13 cellular contexts compared by ENCODE assay signal in the genomic region with DNA sequence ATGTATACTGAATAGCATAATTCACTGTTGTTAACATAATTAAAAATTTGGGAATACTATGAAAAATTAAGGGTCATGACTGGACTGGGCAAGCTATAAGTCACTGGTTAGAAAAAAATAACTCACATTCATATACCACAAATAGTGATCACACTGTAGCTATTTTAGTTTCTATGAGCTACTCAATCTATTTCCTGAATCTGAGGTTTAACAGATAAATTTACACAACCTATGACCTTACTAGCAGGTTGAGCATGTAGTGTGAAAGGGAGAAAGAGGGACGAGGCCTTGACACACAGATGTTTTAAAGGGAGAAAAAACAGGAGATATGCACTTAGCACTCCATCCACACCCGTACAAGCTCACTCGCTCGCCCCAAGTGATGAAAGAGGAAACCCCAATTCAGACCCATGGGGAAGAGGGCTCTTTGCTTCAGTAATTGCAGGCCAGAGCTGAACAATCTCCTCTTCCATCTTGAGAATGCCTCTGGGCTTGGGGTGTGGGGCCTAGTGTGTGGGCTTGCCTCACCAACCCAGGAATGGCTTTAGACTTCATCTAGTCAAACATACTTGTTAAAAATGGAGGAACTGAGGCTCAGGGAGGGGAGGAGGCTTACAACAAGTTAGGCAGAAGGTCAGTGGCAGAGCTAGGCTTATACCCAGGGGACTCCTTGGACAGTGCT. TPM values are rescaled to one million over a fixed set of nuclear protein-coding genes. Genes with fewer than 3 reads are reported as not detected.
A peak's percentile ranks its signal among the peaks of the same experiment; 100 is the strongest.
DNase-seq lines count a peak whose midpoint lies in the region; ATAC-seq, FAIRE-seq and TF ChIP-seq lines count a peak whose summit lies in the region.
"Had no signal": no experiment of that assay in that cellular context is flagged by ENCODE, and none has a peak within 500 bp of the region (broad histone marks: within the 10 kb centered on the region; RNA-seq: fewer than 3 reads in every experiment).

No MANE protein-coding gene starts in this region.

- H3K27me3 Mint-ChIP-seq in activated B cell treated with CpG ODN at 0.5 μM for 24 hours (no peaks in the 10 kb centered on the region), osteocyte (ENCODE audit: unreplicated experiment) (peaks cover 25% of the 10 kb centered on the region)

- POLR2A ChIA-PET in activated B cell treated with CpG ODN at 0.5 μM for 24 hours (lab: Charles Lee): interaction anchor here (0.8 to 8.7 kb wide), 7 partner anchors 10 to 1099 kb away, joined by 3 to 84 read pairs (median 8); partner anchors contain the start of genes CYRIA and GEN1

- DNase-seq in GM12891 (ENCODE audit: insufficient read length, low spot score) (no peak), activated B cell treated with CpG ODN at 0.5 μM for 24 hours (no peak), osteocyte (ENCODE audit: extremely low spot score, unreplicated experiment) (peak; percentile 34), DMS53 treated with DMSO at 0.1 percent for 48 hours (lab: John Stamatoyannopoulos, UW; ENCODE audit: unreplicated experiment) (no peak), urothelium cell line (ENCODE audit: low spot score) (no peak)
- no peak for DNase-seq in activated CD4-positive, CD25-positive, alpha-beta regulatory T cell treated with anti-CD3 and anti-CD28 coated beads, Interleukin-2, amount 50 U/mL, for 72 hours
- DNase-seq: activated CD4-positive, alpha-beta T cell treated with anti-CD3 and anti-CD28 coated beads for 4 hours; activated naive CD4-positive, alpha-beta T cell treated with anti-CD3 and anti-CD28 coated beads, Interleukin-2, amount 50 U/mL, for 16 hours; CD8-positive, alpha-beta T cell; Kasumi-1; NCI-H446 treated with DMSO at 0.1 percent for 48 hours had no signal

- H3K27ac Mint-ChIP-seq in activated B cell treated with CpG ODN at 0.5 μM for 24 hours (peak overlapping the region; percentile 89), osteocyte (ENCODE audit: unreplicated experiment) (no peak overlapping the region)
- H3K27ac Mint-ChIP-seq: CD8-positive, alpha-beta T cell had no signal

- FAIRE-seq in GM12891 (lab: Jason Lieb, UNC) (no peak), urothelium cell line (lab: Jason Lieb, UNC) (no peak)

- ATAC-seq in HG03378 (IDR thresholded peaks at IDR 0.05; ENCODE audit: unreplicated experiment) (peak; percentile 33), activated B cell treated with CpG ODN at 0.5 μM for 24 hours (ENCODE audit: low read depth) (peak; percentile 29), GM18873 (IDR thresholded peaks at IDR 0.05; ENCODE audit: low FRiP score, unreplicated experiment) (no peak)
- ATAC-seq: CD8-positive, alpha-beta T cell had no signal

- TF ChIP-seq POLR2A in GM12891 (IDR thresholded peaks at IDR 0.05; ENCODE audit: low read depth, low read length): no peak

- peaks cover 54% of the 10 kb centered on the region for H3K36me3 Mint-ChIP-seq in activated B cell treated with CpG ODN at 0.5 μM for 24 hours (ENCODE audit: low read depth)
- no peaks in the 10 kb centered on the region for H3K36me3 Mint-ChIP-seq in osteocyte (ENCODE audit: unreplicated experiment)
- H3K36me3 Mint-ChIP-seq: CD8-positive, alpha-beta T cell had no signal

- intact Hi-C loops in activated B cell treated with CpG ODN at 0.5 μM for 24 hours (cut with micrococcal nuclease): loop anchor here (1.0 to 5.0 kb wide), 3 partner anchors 9 to 1157 kb away; partner anchors contain the start of genes GEN1 and SMC6

- CTCF ChIA-PET in activated B cell treated with CpG ODN at 0.5 μM for 24 hours (lab: Charles Lee): interaction anchor here (0.9 to 3.1 kb wide), 8 partner anchors 8 to 102 kb away, joined by 3 to 12 read pairs (median 6); no protein-coding TSS in a partner anchor

- peak overlapping the region; percentile 77 for H3K4me3 Mint-ChIP-seq in activated B cell treated with CpG ODN at 0.5 μM for 24 hours
- H3K4me3 Mint-ChIP-seq in osteocyte (ENCODE audit: unreplicated experiment): no peak overlapping the region
- H3K4me3 Mint-ChIP-seq: CD8-positive, alpha-beta T cell had no signal

- TF ChIP-seq CTCF in activated B cell treated with CpG ODN at 0.5 μM for 24 hours (IDR thresholded peaks at IDR 0.05) (no peak), osteocyte (IDR thresholded peaks at IDR 0.05) (no peak)

- H3K4me1 Mint-ChIP-seq in activated B cell treated with CpG ODN at 0.5 μM for 24 hours: peaks cover 100% of the 10 kb centered on the region
- peaks cover 35% of the 10 kb centered on the region for H3K4me1 Mint-ChIP-seq in osteocyte (ENCODE audit: unreplicated experiment)

- H3K9me3 Mint-ChIP-seq in activated B cell treated with CpG ODN at 0.5 μM for 24 hours: no peaks in the 10 kb centered on the region
- H3K9me3 Mint-ChIP-seq in osteocyte (ENCODE audit: unreplicated experiment): no peaks in the 10 kb centered on the region
- H3K9me3 Mint-ChIP-seq: CD8-positive, alpha-beta T cell had no signal

TF ChIP-seq in GM12891, 5 proteins besides CTCF, POLR2A, EP300 and RAD21:
- TF ChIP-seq POU2F2 (IDR thresholded peaks at IDR 0.05; ENCODE audit: low read depth, low read length): no peak
- TF ChIP-seq SPI1 (IDR thresholded peaks at IDR 0.05; ENCODE audit: low read depth, low read length): peak; percentile 16; the same call in 1 of the 2 replicates
- no peak; the same call in 1 of the 2 replicates for TF ChIP-seq TAF1 (IDR thresholded peaks at IDR 0.05; ENCODE audit: low read depth, low read length)
- no peak for TF ChIP-seq PAX5 (IDR thresholded peaks at IDR 0.05; ENCODE audit: insufficient read depth, low read length, severe bottlenecking)
- no peak for TF ChIP-seq POLR2AphosphoS5 (IDR thresholded peaks at IDR 0.05; ENCODE audit: low read depth, low read length)

RNA-seq across cellular contexts. Expression of gene CYRIA, which starts 10.7 kb away (rescaled TPM):
- polyA plus RNA-seq in GM12891 (2012; ENCODE audit: low read depth, missing spikeins): 0.15 TPM
- 72.7 and 76.1 TPM in 2 replicates for total RNA-seq in activated B cell treated with CpG ODN at 0.5 μM for 24 hours
- 2.8 TPM in 2 replicates for total RNA-seq in osteocyte

Comparison
In these comparisons a context has a peak if more than half of its experiments do, and no peak if none do; other contexts are left out.
1. RNA of gene CYRIA, which starts 10.7 kb away (total RNA-seq): 72.7 to 76.1 TPM in activated B cell treated with CpG ODN at 0.5 μM for 24 hours; 2.8 TPM in osteocyte; every median in the first group is over 10 times any median in the second.